8 cellular contexts compared by ENCODE assay signal in the genomic region with DNA sequence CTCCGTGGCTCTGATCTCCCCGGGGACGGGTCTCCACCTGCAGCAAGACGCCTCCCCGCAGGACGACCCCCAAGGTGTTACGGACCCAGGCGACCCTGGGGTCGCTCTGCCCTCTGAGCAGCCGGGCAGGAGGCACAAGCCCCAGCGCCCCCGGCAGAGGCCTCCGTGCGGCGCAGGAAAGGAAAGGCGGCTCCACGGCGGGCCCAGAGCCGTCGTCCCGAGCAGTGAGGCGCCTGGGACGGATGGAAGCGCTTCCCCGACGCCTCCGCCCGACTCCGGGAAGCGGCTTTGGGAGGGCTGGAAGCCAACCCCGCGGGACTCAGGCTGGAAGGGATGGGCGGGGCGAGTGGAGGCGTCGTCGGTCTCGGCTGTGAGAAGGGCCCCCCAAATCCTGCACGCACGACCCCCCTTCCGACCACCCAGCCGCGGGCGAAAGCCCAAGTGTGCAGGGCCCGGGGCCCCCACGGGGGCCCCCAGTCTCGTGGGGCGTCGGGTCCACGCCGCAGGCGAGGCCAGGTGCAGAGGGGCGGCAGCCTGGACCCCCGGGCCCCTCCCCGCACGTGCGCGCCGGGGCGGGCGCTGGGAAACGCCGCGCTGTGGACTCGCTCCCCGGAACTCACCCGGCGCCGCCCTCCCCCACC.
DNase-seq lines count a peak whose midpoint lies in the region; ATAC-seq and TF ChIP-seq lines count a peak whose summit lies in the region.

No MANE protein-coding gene starts in this region.

- peak; percentile 44 for DNase-seq in EL
- DNase-seq in NCI-H2171 treated with DMSO at 0.1 percent for 48 hours (lab: John Stamatoyannopoulos, UW): peak; percentile 28
- DNase-seq in astrocyte of the cerebellum (ENCODE audit: low read depth): no peak
- peak; percentile 68 for DNase-seq in iPS-NIHi7 (ENCODE audit: extremely low spot score)
- no peak for DNase-seq in stimulated activated naive B cell treated with anti-CD40 and anti-IgM and Interleukin-4, amounts not matched to agents 10 μg/mL and 1 μg/mL and 100 μg/mL, for 72 hours
- no peak for DNase-seq in GM10248 (ENCODE audit: extremely low spot score)

- peaks cover 3% of the 10 kb centered on the region in 2 donors for H3K9me3 Mint-ChIP-seq in stimulated activated naive B cell treated with anti-CD40 and anti-IgM and Interleukin-4, amounts not matched to agents 10 μg/mL and 1 μg/mL and 100 μg/mL, for 72 hours

- peak overlapping the region; percentile 14 for H3K4me3 ChIP-seq in astrocyte of the cerebellum (ENCODE audit: low read depth, low read length)

- peaks cover 45 to 55% of the 10 kb centered on the region in 2 donors for H3K27me3 Mint-ChIP-seq in stimulated activated naive B cell treated with anti-CD40 and anti-IgM and Interleukin-4, amounts not matched to agents 10 μg/mL and 1 μg/mL and 100 μg/mL, for 72 hours

- H3K4me1 Mint-ChIP-seq in stimulated activated naive B cell treated with anti-CD40 and anti-IgM and Interleukin-4, amounts not matched to agents 10 μg/mL and 1 μg/mL and 100 μg/mL, for 72 hours: peaks cover 12 to 21% of the 10 kb centered on the region in 2 donors

- POLR2A ChIA-PET in GM10248 (lab: Yijun Ruan, JAX): no interaction called here

- ATAC-seq in stimulated activated naive B cell treated with anti-CD40 and anti-IgM and Interleukin-4, amounts not matched to agents 10 μg/mL and 1 μg/mL and 100 μg/mL, for 72 hours (replicated peaks): peak in 1 of 2 donors; percentile 2
- ATAC-seq in GM21576 (IDR thresholded peaks at IDR 0.05; ENCODE audit: unreplicated experiment): no peak
- ATAC-seq in GM19328 (IDR thresholded peaks at IDR 0.05; ENCODE audit: unreplicated experiment): no peak

- H3K27ac Mint-ChIP-seq in stimulated activated naive B cell treated with anti-CD40 and anti-IgM and Interleukin-4, amounts not matched to agents 10 μg/mL and 1 μg/mL and 100 μg/mL, for 72 hours: no peak overlapping the region

- peaks cover 3% of the 10 kb centered on the region in 2 donors for H3K36me3 Mint-ChIP-seq in stimulated activated naive B cell treated with anti-CD40 and anti-IgM and Interleukin-4, amounts not matched to agents 10 μg/mL and 1 μg/mL and 100 μg/mL, for 72 hours

- in situ Hi-C loops in astrocyte of the cerebellum (cut with HindIII; ENCODE audit: low sequenced_read_pairs): no loop called here

- peak overlapping the region; percentile 76 to 77 for H3K4me3 Mint-ChIP-seq in stimulated activated naive B cell treated with anti-CD40 and anti-IgM and Interleukin-4, amounts not matched to agents 10 μg/mL and 1 μg/mL and 100 μg/mL, for 72 hours

- CTCF ChIA-PET in GM10248 (lab: Yijun Ruan, JAX): interaction anchor here (0.6 to 1.0 kb wide), 4 partner anchors 13 to 235 kb away, joined by 3 to 5 read pairs (median 3); no protein-coding TSS in a partner anchor

- TF ChIP-seq CTCF in astrocyte of the cerebellum (IDR thresholded peaks at IDR 0.05; ENCODE audit: low read depth, low read length, missing control alignments) (no peak), GM10248 (IDR thresholded peaks at IDR 0.05; ENCODE audit: control extremely low read depth, extremely low read depth, low read depth, missing control alignments) (no peak)

Comparison
In these comparisons a context has a peak if more than half of its experiments do, and no peak if none do; other contexts are left out.
1. DNase-seq: peak in EL (single experiment), NCI-H2171 treated with DMSO at 0.1 percent for 48 hours (single experiment) and iPS-NIHi7 (single experiment); none in astrocyte of the cerebellum (single experiment), stimulated activated naive B cell treated with anti-CD40 and anti-IgM and Interleukin-4, amounts not matched to agents 10 μg/mL and 1 μg/mL and 100 μg/mL, for 72 hours (single experiment) and GM10248 (single experiment).